ENCODE assay signal across 28 cellular contexts in genomic region chr2:207276248-207276647, GRCh38.
"Had no signal": no experiment of that assay in that cellular context is flagged by ENCODE, and none has a peak within 500 bp of the region (broad histone marks: within the 10 kb centered on the region; RNA-seq: fewer than 3 reads in every experiment).

No MANE protein-coding gene starts in this region.

- H3K4me3 ChIP-seq: left lung, lower lobe of right lung, ovary, prostate gland, skin epidermis, stomach, testis, thyroid gland, transverse colon, upper lobe of left lung, vagina had no signal

- H3K27ac ChIP-seq: left lung, lower lobe of right lung, ovary, prostate gland, skin epidermis, stomach, testis, thyroid gland, transverse colon, upper lobe of left lung, vagina had no signal

- H3K27me3 ChIP-seq: left lung, ovary, stomach, testis, thyroid gland, transverse colon, upper lobe of left lung, vagina had no signal

- H3K9me3 Mint-ChIP-seq: natural killer cell had no signal

- H3K9me3 ChIP-seq: left lung, lower lobe of right lung, ovary, prostate gland, stomach, testis, thyroid gland, transverse colon, upper lobe of left lung, vagina had no signal

- H3K27me3 Mint-ChIP-seq: stimulated activated naive B cell treated with anti-CD40 and anti-IgM and Interleukin-4, amounts not matched to agents 10 μg/mL and 1 μg/mL and 100 μg/mL, for 72 hours had no signal

- H3K36me3 Mint-ChIP-seq: immature natural killer cell; natural killer cell; stimulated activated naive B cell treated with anti-CD40 and anti-IgM and Interleukin-4, amounts not matched to agents 10 μg/mL and 1 μg/mL and 100 μg/mL, for 72 hours had no signal

- H3K4me1 ChIP-seq: lower lobe of right lung, prostate gland, stomach, testis, thyroid gland, transverse colon, upper lobe of left lung, vagina had no signal

- H3K27ac Mint-ChIP-seq: immature natural killer cell, natural killer cell had no signal

- H3K4me1 Mint-ChIP-seq: immature natural killer cell, natural killer cell had no signal

- H3K36me3 ChIP-seq: left lung, lower lobe of right lung, ovary, prostate gland, stomach, thyroid gland, transverse colon, upper lobe of left lung, vagina had no signal

- DNase-seq: hypothalamus; immature natural killer cell; kidney; left colon; left lung; lower lobe of right lung; mammary epithelial cell; mesenchymal stem cell; natural killer cell; ovary; posterior cingulate gyrus; retina; right cardiac atrium; stimulated activated CD4-positive, alpha-beta T cell treated with anti-CD3 and anti-CD28 coated beads, Interleukin-12 subunit alpha, Interleukin-12 subunit beta, amount 100 ng/mL, for 4 hours; stimulated activated CD4-positive, alpha-beta T cell treated with anti-CD3 and anti-CD28 coated beads, Interleukin-15, amount 100 ng/mL, for 24 hours; stimulated activated CD4-positive, alpha-beta T cell treated with anti-CD3 and anti-CD28 coated beads, Interleukin-2, amount 100 ng/mL, for 24 hours; stimulated activated CD4-positive, alpha-beta T cell treated with anti-CD3 and anti-CD28 coated beads, Interleukin-4, amount 100 ng/mL, for 1 hour; stimulated activated naive B cell treated with anti-CD40 and anti-IgM and Interleukin-4, amounts not matched to agents 10 μg/mL and 1 μg/mL and 100 μg/mL, for 72 hours; stimulated activated naive CD8-positive, alpha-beta T cell treated with anti-CD3 and anti-CD28 coated beads, Interleukin-15, Interleukin-2, amounts not matched to agents 100 U/mL and 50 U/mL, for 24 hours; stomach; testis; thyroid gland; transverse colon; upper lobe of left lung had no signal

- ATAC-seq: left colon; left lung; lower lobe of right lung; natural killer cell; right cardiac atrium; sciatic nerve; stimulated activated naive B cell treated with anti-CD40 and anti-IgM and Interleukin-4, amounts not matched to agents 10 μg/mL and 1 μg/mL and 100 μg/mL, for 72 hours; stimulated activated naive CD8-positive, alpha-beta T cell treated with anti-CD3 and anti-CD28 coated beads, Interleukin-15, Interleukin-2, amounts not matched to agents 100 U/mL and 50 U/mL, for 24 hours had no signal

- H3K4me3 Mint-ChIP-seq: immature natural killer cell; natural killer cell; stimulated activated naive B cell treated with anti-CD40 and anti-IgM and Interleukin-4, amounts not matched to agents 10 μg/mL and 1 μg/mL and 100 μg/mL, for 72 hours had no signal
